ENCODE assay signal across 2 cellular contexts in the genomic region with DNA sequence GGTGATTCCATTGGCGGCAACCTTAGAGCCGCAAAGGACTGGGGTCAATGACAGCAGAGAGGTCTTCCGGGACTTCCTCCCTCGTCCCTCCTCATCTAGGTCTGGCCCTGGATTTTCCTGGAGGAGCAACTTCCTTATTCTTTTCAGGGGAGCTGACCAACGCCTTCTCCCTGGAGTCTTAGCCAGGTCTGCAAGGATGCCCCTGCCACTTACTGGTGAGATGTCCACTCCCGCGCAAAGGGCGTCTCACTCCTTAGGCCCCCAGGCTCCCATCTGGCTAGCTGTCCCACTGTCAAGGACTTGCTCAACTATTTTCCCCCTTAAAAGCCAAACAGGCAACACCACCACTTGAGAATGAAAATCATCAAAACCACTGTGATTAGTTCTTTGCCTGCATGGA.
TF ChIP-seq lines count a peak whose summit lies in the region.

No MANE protein-coding gene starts in this region.

TF ChIP-seq in IMR-90, 13 proteins besides CTCF, POLR2A, EP300 and RAD21 (continued from another document):
- TF ChIP-seq MAZ (IDR thresholded peaks at IDR 0.05; ENCODE audit: borderline replicate concordance, low read depth, low read length): no peak
- TF ChIP-seq SMC3 (IDR thresholded peaks at IDR 0.05; ENCODE audit: low read depth, low read length): no peak
- no peak for TF ChIP-seq CHD1 (IDR thresholded peaks at IDR 0.05; ENCODE audit: low read depth, low read length)
- TF ChIP-seq BHLHE40 (IDR thresholded peaks at IDR 0.05; ENCODE audit: low read depth, low read length): no peak
- TF ChIP-seq FOS (IDR thresholded peaks at IDR 0.05; ENCODE audit: low read depth, low read length): no peak
- no peak for TF ChIP-seq MXI1 (IDR thresholded peaks at IDR 0.05; ENCODE audit: borderline replicate concordance, low read depth, low read length)
- TF ChIP-seq NFE2L2 (IDR thresholded peaks at IDR 0.05; ENCODE audit: low read depth, low read length): no peak
- TF ChIP-seq, protein P1, sequence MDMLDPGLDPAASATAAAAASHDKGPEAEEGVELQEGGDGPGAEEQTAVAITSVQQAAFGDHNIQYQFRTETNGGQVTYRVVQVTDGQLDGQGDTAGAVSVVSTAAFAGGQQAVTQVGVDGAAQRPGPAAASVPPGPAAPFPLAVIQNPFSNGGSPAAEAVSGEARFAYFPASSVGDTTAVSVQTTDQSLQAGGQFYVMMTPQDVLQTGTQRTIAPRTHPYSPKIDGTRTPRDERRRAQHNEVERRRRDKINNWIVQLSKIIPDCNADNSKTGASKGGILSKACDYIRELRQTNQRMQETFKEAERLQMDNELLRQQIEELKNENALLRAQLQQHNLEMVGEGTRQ (IDR thresholded peaks at IDR 0.05; ENCODE audit: low read depth, low read length): no peak
- TF ChIP-seq, protein P2, sequence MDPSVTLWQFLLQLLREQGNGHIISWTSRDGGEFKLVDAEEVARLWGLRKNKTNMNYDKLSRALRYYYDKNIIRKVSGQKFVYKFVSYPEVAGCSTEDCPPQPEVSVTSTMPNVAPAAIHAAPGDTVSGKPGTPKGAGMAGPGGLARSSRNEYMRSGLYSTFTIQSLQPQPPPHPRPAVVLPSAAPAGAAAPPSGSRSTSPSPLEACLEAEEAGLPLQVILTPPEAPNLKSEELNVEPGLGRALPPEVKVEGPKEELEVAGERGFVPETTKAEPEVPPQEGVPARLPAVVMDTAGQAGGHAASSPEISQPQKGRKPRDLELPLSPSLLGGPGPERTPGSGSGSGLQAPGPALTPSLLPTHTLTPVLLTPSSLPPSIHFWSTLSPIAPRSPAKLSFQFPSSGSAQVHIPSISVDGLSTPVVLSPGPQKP (IDR thresholded peaks at IDR 0.05; ENCODE audit: borderline replicate concordance, low read depth, low read length): no peak

TF ChIP-seq in WTC11, 78 proteins besides CTCF, POLR2A, EP300 and RAD21 (continued from another document):
- no peak for TF ChIP-seq SMAD3 (CRISPR knock-in tag; IDR thresholded peaks at IDR 0.05; ENCODE audit: borderline replicate concordance)
- TF ChIP-seq, protein P3, sequence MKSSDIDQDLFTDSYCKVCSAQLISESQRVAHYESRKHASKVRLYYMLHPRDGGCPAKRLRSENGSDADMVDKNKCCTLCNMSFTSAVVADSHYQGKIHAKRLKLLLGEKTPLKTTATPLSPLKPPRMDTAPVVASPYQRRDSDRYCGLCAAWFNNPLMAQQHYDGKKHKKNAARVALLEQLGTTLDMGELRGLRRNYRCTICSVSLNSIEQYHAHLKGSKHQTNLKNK (CRISPR knock-in tag; IDR thresholded peaks at IDR 0.05): no peak
- no peak for TF ChIP-seq TEAD1 (CRISPR knock-in tag; IDR thresholded peaks at IDR 0.05)
- no peak for TF ChIP-seq IRF2 (CRISPR knock-in tag; IDR thresholded peaks at IDR 0.05; ENCODE audit: borderline replicate concordance, low read depth)
- TF ChIP-seq, protein P4, sequence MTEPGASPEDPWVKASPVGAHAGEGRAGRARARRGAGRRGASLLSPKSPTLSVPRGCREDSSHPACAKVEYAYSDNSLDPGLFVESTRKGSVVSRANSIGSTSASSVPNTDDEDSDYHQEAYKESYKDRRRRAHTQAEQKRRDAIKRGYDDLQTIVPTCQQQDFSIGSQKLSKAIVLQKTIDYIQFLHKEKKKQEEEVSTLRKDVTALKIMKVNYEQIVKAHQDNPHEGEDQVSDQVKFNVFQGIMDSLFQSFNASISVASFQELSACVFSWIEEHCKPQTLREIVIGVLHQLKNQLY (CRISPR knock-in tag; IDR thresholded peaks at IDR 0.05): no peak
- no peak for TF ChIP-seq FOXJ3 (CRISPR knock-in tag; IDR thresholded peaks at IDR 0.05; ENCODE audit: borderline replicate concordance)
- no peak for TF ChIP-seq SP1 (CRISPR knock-in tag; conservative IDR thresholded peaks at IDR 0.05)
- TF ChIP-seq SMAD4 (CRISPR knock-in tag; IDR thresholded peaks at IDR 0.05): no peak
- TF ChIP-seq, protein P5, sequence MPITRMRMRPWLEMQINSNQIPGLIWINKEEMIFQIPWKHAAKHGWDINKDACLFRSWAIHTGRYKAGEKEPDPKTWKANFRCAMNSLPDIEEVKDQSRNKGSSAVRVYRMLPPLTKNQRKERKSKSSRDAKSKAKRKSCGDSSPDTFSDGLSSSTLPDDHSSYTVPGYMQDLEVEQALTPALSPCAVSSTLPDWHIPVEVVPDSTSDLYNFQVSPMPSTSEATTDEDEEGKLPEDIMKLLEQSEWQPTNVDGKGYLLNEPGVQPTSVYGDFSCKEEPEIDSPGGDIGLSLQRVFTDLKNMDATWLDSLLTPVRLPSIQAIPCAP (CRISPR knock-in tag; IDR thresholded peaks at IDR 0.05): no peak
- TF ChIP-seq, protein P6, sequence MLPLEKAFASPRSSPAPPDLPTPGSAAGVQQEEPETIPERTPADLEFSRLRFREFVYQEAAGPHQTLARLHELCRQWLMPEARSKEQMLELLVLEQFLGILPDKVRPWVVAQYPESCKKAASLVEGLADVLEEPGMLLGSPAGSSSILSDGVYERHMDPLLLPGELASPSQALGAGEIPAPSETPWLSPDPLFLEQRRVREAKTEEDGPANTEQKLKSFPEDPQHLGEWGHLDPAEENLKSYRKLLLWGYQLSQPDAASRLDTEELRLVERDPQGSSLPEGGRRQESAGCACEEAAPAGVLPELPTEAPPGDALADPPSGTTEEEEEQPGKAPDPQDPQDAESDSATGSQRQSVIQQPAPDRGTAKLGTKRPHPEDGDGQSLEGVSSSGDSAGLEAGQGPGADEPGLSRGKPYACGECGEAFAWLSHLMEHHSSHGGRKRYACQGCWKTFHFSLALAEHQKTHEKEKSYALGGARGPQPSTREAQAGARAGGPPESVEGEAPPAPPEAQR (CRISPR knock-in tag; IDR thresholded peaks at IDR 0.05): no peak
- TF ChIP-seq NR2C2 (CRISPR knock-in tag; IDR thresholded peaks at IDR 0.05): no peak
- TF ChIP-seq ATF1 (CRISPR knock-in tag; IDR thresholded peaks at IDR 0.05): no peak
- TF ChIP-seq NR1H2 (CRISPR knock-in tag; IDR thresholded peaks at IDR 0.05): no peak
- TF ChIP-seq, protein P7, sequence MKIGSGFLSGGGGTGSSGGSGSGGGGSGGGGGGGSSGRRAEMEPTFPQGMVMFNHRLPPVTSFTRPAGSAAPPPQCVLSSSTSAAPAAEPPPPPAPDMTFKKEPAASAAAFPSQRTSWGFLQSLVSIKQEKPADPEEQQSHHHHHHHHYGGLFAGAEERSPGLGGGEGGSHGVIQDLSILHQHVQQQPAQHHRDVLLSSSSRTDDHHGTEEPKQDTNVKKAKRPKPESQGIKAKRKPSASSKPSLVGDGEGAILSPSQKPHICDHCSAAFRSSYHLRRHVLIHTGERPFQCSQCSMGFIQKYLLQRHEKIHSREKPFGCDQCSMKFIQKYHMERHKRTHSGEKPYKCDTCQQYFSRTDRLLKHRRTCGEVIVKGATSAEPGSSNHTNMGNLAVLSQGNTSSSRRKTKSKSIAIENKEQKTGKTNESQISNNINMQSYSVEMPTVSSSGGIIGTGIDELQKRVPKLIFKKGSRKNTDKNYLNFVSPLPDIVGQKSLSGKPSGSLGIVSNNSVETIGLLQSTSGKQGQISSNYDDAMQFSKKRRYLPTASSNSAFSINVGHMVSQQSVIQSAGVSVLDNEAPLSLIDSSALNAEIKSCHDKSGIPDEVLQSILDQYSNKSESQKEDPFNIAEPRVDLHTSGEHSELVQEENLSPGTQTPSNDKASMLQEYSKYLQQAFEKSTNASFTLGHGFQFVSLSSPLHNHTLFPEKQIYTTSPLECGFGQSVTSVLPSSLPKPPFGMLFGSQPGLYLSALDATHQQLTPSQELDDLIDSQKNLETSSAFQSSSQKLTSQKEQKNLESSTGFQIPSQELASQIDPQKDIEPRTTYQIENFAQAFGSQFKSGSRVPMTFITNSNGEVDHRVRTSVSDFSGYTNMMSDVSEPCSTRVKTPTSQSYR (CRISPR knock-in tag; IDR thresholded peaks at IDR 0.05): no peak
- TF ChIP-seq, protein P8, sequence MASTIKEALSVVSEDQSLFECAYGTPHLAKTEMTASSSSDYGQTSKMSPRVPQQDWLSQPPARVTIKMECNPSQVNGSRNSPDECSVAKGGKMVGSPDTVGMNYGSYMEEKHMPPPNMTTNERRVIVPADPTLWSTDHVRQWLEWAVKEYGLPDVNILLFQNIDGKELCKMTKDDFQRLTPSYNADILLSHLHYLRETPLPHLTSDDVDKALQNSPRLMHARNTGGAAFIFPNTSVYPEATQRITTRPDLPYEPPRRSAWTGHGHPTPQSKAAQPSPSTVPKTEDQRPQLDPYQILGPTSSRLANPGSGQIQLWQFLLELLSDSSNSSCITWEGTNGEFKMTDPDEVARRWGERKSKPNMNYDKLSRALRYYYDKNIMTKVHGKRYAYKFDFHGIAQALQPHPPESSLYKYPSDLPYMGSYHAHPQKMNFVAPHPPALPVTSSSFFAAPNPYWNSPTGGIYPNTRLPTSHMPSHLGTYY (CRISPR knock-in tag; IDR thresholded peaks at IDR 0.05): no peak
- no peak for TF ChIP-seq CBFB (CRISPR knock-in tag; IDR thresholded peaks at IDR 0.05; ENCODE audit: low read depth)
- TF ChIP-seq EMX1 (CRISPR knock-in tag; IDR thresholded peaks at IDR 0.05): no peak
- TF ChIP-seq FOXP1 (CRISPR knock-in tag; IDR thresholded peaks at IDR 0.05; ENCODE audit: borderline replicate concordance): no peak
TF ChIP-seq in WTC11: peak in this region for 0.
